Comparison of ENCODE assay signal across 22 cellular contexts in the genomic region with DNA sequence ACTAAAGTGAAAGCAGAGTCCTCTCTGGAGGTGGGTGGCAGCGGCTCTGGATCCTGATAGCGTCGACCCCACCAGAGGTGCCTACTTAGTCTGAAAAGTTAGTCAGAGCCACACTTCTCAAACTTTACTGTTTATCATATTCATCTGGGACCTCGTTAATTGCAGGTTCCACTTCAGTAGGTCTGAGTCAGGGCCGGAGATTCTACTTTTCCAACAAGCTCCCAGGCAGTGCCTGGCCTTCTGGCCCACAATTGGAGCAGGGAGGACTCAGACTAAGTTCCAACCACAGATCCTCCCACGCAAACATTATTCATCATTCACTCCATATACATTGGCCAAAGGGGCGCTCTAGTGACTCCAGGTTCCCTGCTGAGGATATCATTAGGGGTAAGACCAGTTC.
DNase-seq lines count a peak whose midpoint lies in the region; ATAC-seq, FAIRE-seq and TF ChIP-seq lines count a peak whose summit lies in the region.
"Had no signal": no experiment of that assay in that cellular context is flagged by ENCODE, and none has a peak within 500 bp of the region (broad histone marks: within the 10 kb centered on the region; RNA-seq: fewer than 3 reads in every experiment).

No MANE protein-coding gene starts in this region.

- DNase-seq in GM04504 (ENCODE audit: low read depth) (peak; percentile 17), RCC 7860 (ENCODE audit: low spot score) (peak; percentile 96), choroid plexus epithelial cell (ENCODE audit: low read depth) (peak; percentile 14), retinal pigment epithelial cell (ENCODE audit: low read depth) (peak; percentile 0), KG1 (lab: John Stamatoyannopoulos, UW) (no peak), BE2C (no peak), foreskin melanocyte (no peak), left lobe of liver (ENCODE audit: low spot score) (no peak)
- DNase-seq: activated CD4-positive, alpha-beta T cell treated with anti-CD3 and anti-CD28 coated beads for 4 hours; activated CD8-positive, alpha-beta memory T cell treated with anti-CD3 and anti-CD28 coated beads, Interleukin-2, amount 50 U/mL, for 4 hours; activated naive CD4-positive, alpha-beta T cell; C1 segment of cervical spinal cord; DND-41; effector CD8-positive, alpha-beta T cell; Karpas-422; NCI-H146; posterior cingulate gyrus; spleen had no signal

- no peaks in the 10 kb centered on the region; the same call in 1 of the 2 replicates for H3K9me3 ChIP-seq in BE2C
- H3K9me3 ChIP-seq: spleen, tibial nerve had no signal

- TF ChIP-seq CTCF in choroid plexus epithelial cell (conservative IDR thresholded peaks at IDR 0.05; ENCODE audit: low read depth, low read length), result no peak
- no peak for TF ChIP-seq CTCF in retinal pigment epithelial cell (conservative IDR thresholded peaks at IDR 0.05; ENCODE audit: low read depth, low read length)
- no peak for TF ChIP-seq CTCF in BE2C (IDR thresholded peaks at IDR 0.05; ENCODE audit: low read depth, low read length)

- no peaks in the 10 kb centered on the region for H3K4me1 ChIP-seq in BE2C
- H3K4me1 ChIP-seq: spleen, tibial nerve had no signal

- ATAC-seq in left lobe of liver, result no peak
- ATAC-seq: stimulated activated effector memory CD8-positive, alpha-beta T cell treated with anti-CD3 and anti-CD28 coated beads, Interleukin-12 subunit alpha, Interleukin-12 subunit beta, amount 100 ng/mL, for 72 hours had no signal

- peak; percentile 98 for FAIRE-seq in RCC 7860 (lab: Jason Lieb, UNC)
- FAIRE-seq: frontal cortex had no signal

- H3K36me3 ChIP-seq in BE2C, result no peaks in the 10 kb centered on the region
- H3K36me3 ChIP-seq: spleen had no signal

- H3K27me3 ChIP-seq in BE2C, result no peaks in the 10 kb centered on the region
- H3K27me3 ChIP-seq: tibial nerve had no signal

- H3K4me3 ChIP-seq in choroid plexus epithelial cell (ENCODE audit: low read depth, low read length) (no peak overlapping the region), retinal pigment epithelial cell (ENCODE audit: low read length) (no peak overlapping the region), BE2C (ENCODE audit: low read depth, low read length) (no peak overlapping the region)
- H3K4me3 ChIP-seq: lung, spleen, tibial nerve had no signal

Comparison
In these comparisons a context has a peak if more than half of its experiments do, and no peak if none do; other contexts are left out.
1. DNase-seq: peak in GM04504 (single experiment), RCC 7860 (single experiment), choroid plexus epithelial cell (single experiment) and retinal pigment epithelial cell (single experiment); none in KG1 (single experiment), BE2C (single experiment), foreskin melanocyte (single experiment) and left lobe of liver (single experiment).